Comparison of ENCODE assay signal across 13 cellular contexts in genomic region chr11:10728779-10729472, GRCh38. TPM values are rescaled to one million over a fixed set of nuclear protein-coding genes. Genes with fewer than 3 reads are reported as not detected.
DNase-seq lines count a peak whose midpoint lies in the region; ATAC-seq and TF ChIP-seq lines count a peak whose summit lies in the region.
"Had no signal": no experiment of that assay in that cellular context is flagged by ENCODE, and none has a peak within 500 bp of the region (broad histone marks: within the 10 kb centered on the region; RNA-seq: fewer than 3 reads in every experiment).

No MANE protein-coding gene starts in this region.

- peak overlapping the region; percentile 48 for H3K4me3 ChIP-seq in brain microvascular endothelial cell (ENCODE audit: low read depth, low read length)

- no peak for ATAC-seq in GM18520 (IDR thresholded peaks at IDR 0.05; ENCODE audit: unreplicated experiment)
- ATAC-seq: stimulated activated naive B cell treated with anti-CD40 and anti-IgM and Interleukin-4, amounts not matched to agents 10 μg/mL and 1 μg/mL and 100 μg/mL, for 72 hours had no signal

- H3K4me1 Mint-ChIP-seq in HFFc6 (ENCODE audit: low read depth): peaks cover 63% of the 10 kb centered on the region

- no peak for TF ChIP-seq CTCF in HFFc6 (IDR thresholded peaks at IDR 0.05)
- TF ChIP-seq CTCF in brain microvascular endothelial cell (IDR thresholded peaks at IDR 0.05; ENCODE audit: low read depth, low read length, missing control alignments): no peak

- H3K36me3 ChIP-seq in brain microvascular endothelial cell (replicated peaks): no peaks in the 10 kb centered on the region

- in situ Hi-C loops in brain microvascular endothelial cell (cut with HindIII; ENCODE audit: low pct_ligation_motif_present, low sequenced_read_pairs): no loop called here

- peaks cover 23% of the 10 kb centered on the region; the same call in 1 of the 2 replicates for H3K9me3 Mint-ChIP-seq in HFFc6

- H3K27me3 ChIP-seq in brain microvascular endothelial cell (replicated peaks): no peaks in the 10 kb centered on the region

- no peak overlapping the region for H3K27ac ChIP-seq in brain microvascular endothelial cell
- H3K27ac ChIP-seq: RWPE1 had no signal

- no peaks in the 10 kb centered on the region for H3K27me3 Mint-ChIP-seq in HFFc6 (ENCODE audit: insufficient read depth)
- H3K27me3 Mint-ChIP-seq: stimulated activated naive B cell treated with anti-CD40 and anti-IgM and Interleukin-4, amounts not matched to agents 10 μg/mL and 1 μg/mL and 100 μg/mL, for 72 hours had no signal

- DNase-seq in HFFc6: peak; percentile 38
- DNase-seq in brain microvascular endothelial cell: no peak
- DNase-seq in islet precursor cell: peak; percentile 63
- peak; percentile 38 for DNase-seq in stromal cell of bone marrow (ENCODE audit: low read depth)
- DNase-seq in stimulated activated CD8-positive, alpha-beta memory T cell treated with anti-CD3 and anti-CD28 coated beads, Interleukin-4, amount 100 ng/mL, for 48 hours: no peak
- DNase-seq in dermis blood vessel endothelial cell: no peak
- DNase-seq in foreskin melanocyte: no peak
- DNase-seq: Caco-2; central memory CD4-positive, alpha-beta T cell; NCI-H2081 treated with DMSO at 0.1 percent for 48 hours; stimulated activated naive B cell treated with anti-CD40 and anti-IgM and Interleukin-4, amounts not matched to agents 10 μg/mL and 1 μg/mL and 100 μg/mL, for 72 hours had no signal

- no peak overlapping the region; the same call in 1 of the 2 replicates for H3K4me3 Mint-ChIP-seq in HFFc6
- H3K4me3 Mint-ChIP-seq: stimulated activated naive B cell treated with anti-CD40 and anti-IgM and Interleukin-4, amounts not matched to agents 10 μg/mL and 1 μg/mL and 100 μg/mL, for 72 hours had no signal

- H3K36me3 Mint-ChIP-seq in HFFc6 (ENCODE audit: low read depth): peaks cover 32% of the 10 kb centered on the region

- H3K27ac Mint-ChIP-seq in HFFc6: no peak overlapping the region
- H3K27ac Mint-ChIP-seq: stimulated activated naive B cell treated with anti-CD40 and anti-IgM and Interleukin-4, amounts not matched to agents 10 μg/mL and 1 μg/mL and 100 μg/mL, for 72 hours had no signal

RNA-seq across cellular contexts. Expression of gene CTR9, which starts 22.1 kb away (rescaled TPM):
- total RNA-seq in HFFc6 (2021; fragmentation: NEBNext Ultra II Directional; extraction: Animal tissue kit (Norgen Biotek cat#: 25700)): 10 to 100 TPM; 38.5 to 49.9 (median 44.2) TPM
- 35.4 and 48.3 TPM in 2 replicates for total RNA-seq in dermis blood vessel endothelial cell

RNA-seq across cellular contexts. Expression of gene IRAG1, which starts 35.4 kb away (rescaled TPM):
- 10 to 100 TPM; 35.5 to 73.3 (median 38.2) TPM for total RNA-seq in HFFc6 (2021; fragmentation: NEBNext Ultra II Directional; extraction: Animal tissue kit (Norgen Biotek cat#: 25700))
- total RNA-seq in dermis blood vessel endothelial cell: 0.51 and 0.79 TPM in 2 replicates

Comparison
In these comparisons a context has a peak if more than half of its experiments do, and no peak if none do; other contexts are left out.
1. DNase-seq: peak in HFFc6 (single experiment), islet precursor cell (single experiment) and stromal cell of bone marrow (single experiment); none in brain microvascular endothelial cell (single experiment), stimulated activated CD8-positive, alpha-beta memory T cell treated with anti-CD3 and anti-CD28 coated beads, Interleukin-4, amount 100 ng/mL, for 48 hours (single experiment), dermis blood vessel endothelial cell (single experiment) and foreskin melanocyte (single experiment).
2. RNA of gene IRAG1, which starts 35.4 kb away (total RNA-seq): 35.5 to 73.3 TPM in HFFc6; 0.51 to 0.79 TPM in dermis blood vessel endothelial cell; every median in the first group is over 10 times any median in the second.